ENCODE assay signal across 9 cellular contexts in genomic region chr10:4241724-4242345, GRCh38.
DNase-seq lines count a peak whose midpoint lies in the region; ATAC-seq and TF ChIP-seq lines count a peak whose summit lies in the region.
"Had no signal": no experiment of that assay in that cellular context is flagged by ENCODE, and none has a peak within 500 bp of the region (broad histone marks: within the 10 kb centered on the region; RNA-seq: fewer than 3 reads in every experiment).

No MANE protein-coding gene starts in this region.

- peak overlapping the region; percentile 33 for H3K27ac ChIP-seq in layer of hippocampus (ENCODE audit: low read depth, low read length)
- peak overlapping the region in 4 of 5 donors; percentile 58 to 80 (median 76) for H3K27ac ChIP-seq in stomach

- H3K27me3 Mint-ChIP-seq in chondrocyte (ENCODE audit: low read depth) = no peaks in the 10 kb centered on the region

- 26 to 39% (median 32%) methylated on average over 7 of the region's 7 CpGs for WGBS in stomach, 5 donors

- H3K27ac Mint-ChIP-seq in chondrocyte (ENCODE audit: unreplicated experiment) = peak overlapping the region; percentile 98

- no peak for ATAC-seq in GM18909 (IDR thresholded peaks at IDR 0.05; ENCODE audit: poor library complexity, unreplicated experiment)

- peak overlapping the region; percentile 1 to 10 (median 2) for H3K4me3 ChIP-seq in stomach

- peaks cover 0 to 7% (median 0%) of the 10 kb centered on the region in 4 donors for H3K9me3 ChIP-seq in stomach

- H3K27me3 ChIP-seq in layer of hippocampus (ENCODE audit: control insufficient read depth, insufficient read depth, low read length) (no peaks in the 10 kb centered on the region), stomach (no peaks in the 10 kb centered on the region)

- H3K36me3 Mint-ChIP-seq in chondrocyte (ENCODE audit: low read depth) = peaks cover 7% of the 10 kb centered on the region

- DNase-seq in HT1080 (ENCODE audit: low read depth) (peak; percentile 88), chondrocyte (ENCODE audit: low spot score) (no peak), stomach (no peak), NCI-H2081 (lab: John Stamatoyannopoulos, UW) (no peak), GM20000 (ENCODE audit: low spot score) (no peak), T-helper 9 cell (no peak)
- DNase-seq: NCI-H446 had no signal

- TF ChIP-seq EP300 in stomach (IDR thresholded peaks at IDR 0.05) = no peak

- intact Hi-C loops in stomach (cut with DNase I; ENCODE audit: low total_unique reads) = no loop called here

- no peaks in the 10 kb centered on the region for H3K36me3 ChIP-seq in stomach

- peaks cover 80% of the 10 kb centered on the region for H3K4me1 Mint-ChIP-seq in chondrocyte (ENCODE audit: low read depth)

- no peak for TF ChIP-seq CTCF in chondrocyte (IDR thresholded peaks at IDR 0.05)
- no peak for TF ChIP-seq CTCF in stomach (IDR thresholded peaks at IDR 0.05)
- TF ChIP-seq CTCF in GM20000 (IDR thresholded peaks at IDR 0.05; ENCODE audit: extremely low read depth, missing control alignments) = no peak

- peaks cover 4 to 36% (median 23%) of the 10 kb centered on the region in 4 donors for H3K4me1 ChIP-seq in stomach

- TF ChIP-seq POLR2A in stomach (IDR thresholded peaks at IDR 0.05) = no peak

- H3K9me3 Mint-ChIP-seq in chondrocyte (ENCODE audit: low read depth) = peaks cover 11% of the 10 kb centered on the region

- H3K4me3 Mint-ChIP-seq in chondrocyte (ENCODE audit: unreplicated experiment) = peak overlapping the region; percentile 75
